In the genomic region with DNA sequence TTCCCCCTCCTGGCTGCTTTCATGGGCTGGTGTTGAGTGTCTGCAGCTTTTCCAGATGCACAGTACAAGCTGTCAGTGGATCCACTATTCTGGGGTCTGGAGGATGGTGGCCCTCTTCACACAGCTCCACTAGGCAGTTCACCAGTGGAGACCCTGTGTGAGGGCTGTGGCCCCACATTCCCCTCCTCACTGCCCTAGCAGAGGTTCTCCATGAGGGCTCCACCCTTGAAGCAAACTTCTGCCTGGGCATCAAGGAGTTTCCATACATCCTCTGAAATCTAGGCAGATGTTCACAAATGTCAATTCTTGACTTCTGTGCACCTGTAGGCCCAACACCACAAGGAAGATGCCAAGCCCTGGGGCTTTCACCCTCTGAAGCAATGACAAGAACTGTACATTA, we compare ENCODE assay signal across 25 cellular contexts.
"Had no signal": no experiment of that assay in that cellular context is flagged by ENCODE, and none has a peak within 500 bp of the region (broad histone marks: within the 10 kb centered on the region; RNA-seq: fewer than 3 reads in every experiment).

No MANE protein-coding gene starts in this region.

- H3K27me3 ChIP-seq: esophagus squamous epithelium, gastrocnemius medialis, heart right ventricle, left lung had no signal

- DNase-seq: cortex of kidney; effector CD8-positive, alpha-beta T cell; effector memory CD8-positive, alpha-beta T cell; endodermal cell; erythroblast; esophagus squamous epithelium; foreskin fibroblast; foreskin melanocyte; gastrocnemius medialis; glutamatergic neuron; head of caudate nucleus; heart right ventricle; hippocampal formation; left cardiac atrium; left ventricle myocardium superior; lower lobe of right lung; mesenchymal stem cell; mucosa of descending colon; naive B cell; naive thymus-derived CD8-positive, alpha-beta T cell had no signal

- H3K36me3 Mint-ChIP-seq: naive thymus-derived CD8-positive, alpha-beta T cell had no signal

- H3K4me3 Mint-ChIP-seq: dendritic cell treated with granulocyte-macrophage colony-stimulating factor and Interleukin-4, amounts not matched to agents 40 ng/mL and 50 ng/mL, for 4 days; effector memory CD8-positive, alpha-beta T cell; endodermal cell; mesothelial cell of epicardium; naive B cell; naive thymus-derived CD8-positive, alpha-beta T cell had no signal

- H3K9me3 ChIP-seq: esophagus squamous epithelium, gastrocnemius medialis had no signal

- H3K27me3 Mint-ChIP-seq: dendritic cell treated with granulocyte-macrophage colony-stimulating factor and Interleukin-4, amounts not matched to agents 40 ng/mL and 50 ng/mL, for 4 days; effector memory CD8-positive, alpha-beta T cell; naive B cell; naive thymus-derived CD8-positive, alpha-beta T cell had no signal

- H3K36me3 ChIP-seq: esophagus squamous epithelium, gastrocnemius medialis, heart right ventricle, left lung, lower lobe of right lung had no signal

- H3K4me1 Mint-ChIP-seq: endodermal cell; mesothelial cell of epicardium; naive B cell; naive thymus-derived CD8-positive, alpha-beta T cell had no signal

- H3K27ac ChIP-seq: epithelial cell of prostate, esophagus squamous epithelium, gastrocnemius medialis, heart right ventricle, left lung, lower lobe of right lung had no signal

- H3K27ac Mint-ChIP-seq: dendritic cell treated with granulocyte-macrophage colony-stimulating factor and Interleukin-4, amounts not matched to agents 40 ng/mL and 50 ng/mL, for 4 days; effector memory CD8-positive, alpha-beta T cell; endodermal cell; mesothelial cell of epicardium; naive B cell; naive thymus-derived CD8-positive, alpha-beta T cell had no signal

- H3K4me3 ChIP-seq: esophagus squamous epithelium, gastrocnemius medialis, heart right ventricle, left lung, lower lobe of right lung, mucosa of descending colon had no signal

- H3K4me1 ChIP-seq: esophagus squamous epithelium, gastrocnemius medialis, heart right ventricle, left lung, lower lobe of right lung had no signal

- ATAC-seq: effector memory CD8-positive, alpha-beta T cell; esophagus mucosa; gastrocnemius medialis; heart right ventricle; left cardiac atrium; left lung; left ventricle myocardium superior; lower lobe of right lung; mucosa of descending colon; naive thymus-derived CD8-positive, alpha-beta T cell had no signal
